8 cellular contexts compared by ENCODE assay signal in genomic region chr16:77722315-77723107, GRCh38. TPM values are rescaled to one million over a fixed set of nuclear protein-coding genes. Genes with fewer than 3 reads are reported as not detected.
DNase-seq lines count a peak whose midpoint lies in the region; ATAC-seq and TF ChIP-seq lines count a peak whose summit lies in the region.

Gene NUDT7, plus strand, starts transcription at chr16:77722514. Its CDS starts 69 bp downstream, at chr16:77722583.

- H3K9ac ChIP-seq in HUES6 (ENCODE audit: low read length), result peak within 1 kb of the TSS; percentile 65
- peak within 1 kb of the TSS; percentile 91 for H3K9ac ChIP-seq in NT2/D1 (ENCODE audit: insufficient read length, low read depth)

- H3K4me3 ChIP-seq in HUES6 (ENCODE audit: low read depth, low read length), result peak within 1 kb of the TSS; percentile 84
- peak within 1 kb of the TSS; percentile 75 for H3K4me3 ChIP-seq in NT2/D1 (ENCODE audit: insufficient read length, low read depth)
- H3K4me3 ChIP-seq in epithelial cell of proximal tubule (ENCODE audit: low read depth, low read length), result peak within 1 kb of the TSS; percentile 87

- no peak for TF ChIP-seq CTCF in epithelial cell of proximal tubule (conservative IDR thresholded peaks at IDR 0.05; ENCODE audit: low read depth, low read length)

- no peaks in the 10 kb centered on the region for H3K27me3 ChIP-seq in HUES6 (ENCODE audit: control insufficient read depth, insufficient read depth, low read length)
- no peaks in the 10 kb centered on the region for H3K27me3 ChIP-seq in NT2/D1 (ENCODE audit: insufficient read depth, insufficient read length)

- peak within 1 kb of the TSS; percentile 88 for H3K27ac ChIP-seq in HUES6 (ENCODE audit: low read depth, low read length)

- H3K4me1 ChIP-seq in HUES6 (ENCODE audit: control insufficient read depth, insufficient read depth, low read length) (peaks cover 5% of the 10 kb centered on the region), NT2/D1 (ENCODE audit: insufficient read depth, insufficient read length) (no peaks in the 10 kb centered on the region)

- ATAC-seq in GM21423 (IDR thresholded peaks at IDR 0.05; ENCODE audit: unreplicated experiment), result peak; percentile 89

- DNase-seq in DMS 273 treated with DMSO at 0.1 percent for 48 hours (lab: John Stamatoyannopoulos, UW), result peak; percentile 85
- peak; percentile 98 for DNase-seq in NT2/D1 (ENCODE audit: low read depth, low spot score)
- peak; percentile 97 for DNase-seq in activated T-cell treated with anti-CD3 and anti-CD28 coated beads for 4 hours
- peak; percentile 69 for DNase-seq in epithelial cell of proximal tubule (ENCODE audit: low read depth)
- DNase-seq in mucosa of gallbladder (ENCODE audit: low spot score), result peak; percentile 99
- DNase-seq in stimulated activated CD8-positive, alpha-beta memory T cell treated with anti-CD3 and anti-CD28 coated beads, Interleukin-4, amount 100 ng/mL, for 24 hours (ENCODE audit: low read depth), result peak; percentile 97

- H3K9me3 ChIP-seq in HUES6 (ENCODE audit: control insufficient read depth, insufficient read depth, low read depth, low read length) (no peaks in the 10 kb centered on the region; the same call in 1 of the 2 replicates), NT2/D1 (ENCODE audit: insufficient read depth, low read length) (no peaks in the 10 kb centered on the region; the same call in 1 of the 2 replicates)

- H3K36me3 ChIP-seq in HUES6 (ENCODE audit: control insufficient read depth, insufficient read depth, low read length), result 0 out of 2 replicates have a peak, but pooled peaks cover 6% of the 10 kb centered on the region
- H3K36me3 ChIP-seq in NT2/D1 (ENCODE audit: insufficient read depth, insufficient read length, low read length), result peaks cover 9% of the 10 kb centered on the region

RNA-seq across cellular contexts. Expression of gene NUDT7, which starts in this region (rescaled TPM):
- 1.7 and 2.3 TPM in 2 replicates for total RNA-seq in epithelial cell of proximal tubule
- total RNA-seq in mucosa of gallbladder, result 11.6 TPM

Comparison
In these comparisons a context has a peak if more than half of its experiments do, and no peak if none do; other contexts are left out.
1. Peak in every context shown above with its lines: DNase-seq, ATAC-seq, H3K4me3 ChIP-seq and H3K27ac ChIP-seq.